ENCODE assay signal across 14 cellular contexts in the genomic region with DNA sequence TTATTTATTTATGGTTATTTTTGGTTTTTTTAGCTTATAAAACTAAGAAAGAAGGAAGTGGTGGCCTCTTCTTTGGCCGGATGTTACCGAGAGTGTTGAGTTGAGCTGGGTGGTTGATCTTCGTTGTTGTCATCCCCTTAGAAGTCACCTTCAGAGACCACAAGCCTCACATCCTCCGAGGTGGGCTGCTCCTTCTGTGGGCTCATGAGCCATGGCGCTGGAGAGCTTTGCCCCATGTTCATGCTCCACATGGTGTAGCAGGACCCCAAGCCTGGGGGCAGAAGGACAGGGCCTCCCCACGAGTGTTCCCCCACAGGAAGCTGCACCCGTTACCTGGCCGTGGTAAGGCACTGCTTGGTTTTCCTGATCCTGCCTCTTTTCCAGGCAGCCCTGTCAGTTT. TPM values are rescaled to one million over a fixed set of nuclear protein-coding genes. Genes with fewer than 3 reads are reported as not detected.
DNase-seq lines count a peak whose midpoint lies in the region; ATAC-seq and TF ChIP-seq lines count a peak whose summit lies in the region.
"Had no signal": no experiment of that assay in that cellular context is flagged by ENCODE, and none has a peak within 500 bp of the region (broad histone marks: within the 10 kb centered on the region; RNA-seq: fewer than 3 reads in every experiment).

No MANE protein-coding gene starts in this region.

- POLR2A ChIA-PET in activated naive CD8-positive, alpha-beta T cell treated with anti-CD3 and anti-CD28 coated beads, Interleukin-2, amount 10 ng/mL, durations not matched to agents 7 days and 5 days (lab: Charles Lee) = interaction anchor here (0.9 to 3.4 kb wide), 8 partner anchors 11 to 297 kb away, joined by 3 to 35 read pairs (median 6); a partner anchor contains a TSS

- peak; percentile 56 to 61 for ATAC-seq in CD4-positive, CD25-positive, alpha-beta regulatory T cell (ENCODE audit: low read depth in 2 of 2)
- ATAC-seq in GM19043 (IDR thresholded peaks at IDR 0.05; ENCODE audit: low read depth, unreplicated experiment) = peak; percentile 79
- ATAC-seq in HG03520 (IDR thresholded peaks at IDR 0.05; ENCODE audit: unreplicated experiment) = peak; percentile 46
- ATAC-seq in activated naive CD8-positive, alpha-beta T cell treated with anti-CD3 and anti-CD28 coated beads, Interleukin-2, amount 10 ng/mL, durations not matched to agents 7 days and 5 days (ENCODE audit: low read depth) = peak; percentile 98

- in situ Hi-C loops in brain microvascular endothelial cell (cut with HindIII; ENCODE audit: low pct_ligation_motif_present, low sequenced_read_pairs) = no loop called here

- H3K9me3 ChIP-seq in CD4-positive, CD25-positive, alpha-beta regulatory T cell (ENCODE audit: control insufficient read depth in 2 of 2, low read length in 2 of 2) = no peaks in the 10 kb centered on the region
- no peaks in the 10 kb centered on the region for H3K9me3 ChIP-seq in colonic mucosa

- peaks cover 19% of the 10 kb centered on the region for H3K27me3 Mint-ChIP-seq in CD4-positive, CD25-positive, alpha-beta regulatory T cell
- H3K27me3 Mint-ChIP-seq in activated naive CD8-positive, alpha-beta T cell treated with anti-CD3 and anti-CD28 coated beads, Interleukin-2, amount 10 ng/mL, durations not matched to agents 7 days and 5 days = no peaks in the 10 kb centered on the region

- intact Hi-C loops in colonic mucosa (cut with DNase I) = no loop called here

- H3K36me3 Mint-ChIP-seq in CD4-positive, CD25-positive, alpha-beta regulatory T cell = no peaks in the 10 kb centered on the region
- peaks cover 40% of the 10 kb centered on the region for H3K36me3 Mint-ChIP-seq in activated naive CD8-positive, alpha-beta T cell treated with anti-CD3 and anti-CD28 coated beads, Interleukin-2, amount 10 ng/mL, durations not matched to agents 7 days and 5 days

- H3K27ac ChIP-seq in CD4-positive, CD25-positive, alpha-beta regulatory T cell (ENCODE audit: insufficient read depth, low read length, poor library complexity, severe bottlenecking) = no peak overlapping the region
- no peak overlapping the region for H3K27ac ChIP-seq in colonic mucosa
- H3K27ac ChIP-seq in brain microvascular endothelial cell = no peak overlapping the region

- peaks cover 4% of the 10 kb centered on the region for H3K27me3 ChIP-seq in CD4-positive, CD25-positive, alpha-beta regulatory T cell (ENCODE audit: control insufficient read depth, insufficient read depth, low read length)
- H3K27me3 ChIP-seq in colonic mucosa (no peaks in the 10 kb centered on the region), brain microvascular endothelial cell (replicated peaks) (no peaks in the 10 kb centered on the region)

- H3K4me1 ChIP-seq in CD4-positive, CD25-positive, alpha-beta regulatory T cell (ENCODE audit: control insufficient read depth, insufficient read depth, low read length, poor library complexity, severe bottlenecking) = no peaks in the 10 kb centered on the region
- no peaks in the 10 kb centered on the region for H3K4me1 ChIP-seq in colonic mucosa

- no peak overlapping the region for H3K4me3 ChIP-seq in CD4-positive, CD25-positive, alpha-beta regulatory T cell (ENCODE audit: low read depth, low read length)
- no peak overlapping the region for H3K4me3 ChIP-seq in colonic mucosa
- no peak overlapping the region for H3K4me3 ChIP-seq in brain microvascular endothelial cell (ENCODE audit: low read depth, low read length)

- TF ChIP-seq CTCF in colonic mucosa (IDR thresholded peaks at IDR 0.05) = no peak
- TF ChIP-seq CTCF in brain microvascular endothelial cell (IDR thresholded peaks at IDR 0.05; ENCODE audit: low read depth, low read length, missing control alignments) = no peak

- H3K27ac Mint-ChIP-seq in CD4-positive, CD25-positive, alpha-beta regulatory T cell = no peak overlapping the region
- H3K27ac Mint-ChIP-seq in activated naive CD8-positive, alpha-beta T cell treated with anti-CD3 and anti-CD28 coated beads, Interleukin-2, amount 10 ng/mL, durations not matched to agents 7 days and 5 days = peak overlapping the region; percentile 91

- H3K4me3 Mint-ChIP-seq in CD4-positive, CD25-positive, alpha-beta regulatory T cell = peak overlapping the region in 1 of 4 donors; percentile 13
- H3K4me3 Mint-ChIP-seq in activated naive CD8-positive, alpha-beta T cell treated with anti-CD3 and anti-CD28 coated beads, Interleukin-2, amount 10 ng/mL, durations not matched to agents 7 days and 5 days = peak overlapping the region; percentile 67

- H3K4me1 Mint-ChIP-seq in CD4-positive, CD25-positive, alpha-beta regulatory T cell = peaks cover 0 to 8% (median 4%) of the 10 kb centered on the region in 4 donors
- H3K4me1 Mint-ChIP-seq in activated naive CD8-positive, alpha-beta T cell treated with anti-CD3 and anti-CD28 coated beads, Interleukin-2, amount 10 ng/mL, durations not matched to agents 7 days and 5 days = peaks cover 59% of the 10 kb centered on the region

- H3K36me3 ChIP-seq in CD4-positive, CD25-positive, alpha-beta regulatory T cell (ENCODE audit: control insufficient read depth, insufficient read depth, low read length) = no peaks in the 10 kb centered on the region
- H3K36me3 ChIP-seq in colonic mucosa (no peaks in the 10 kb centered on the region), brain microvascular endothelial cell (replicated peaks) (no peaks in the 10 kb centered on the region)

- peaks cover 3 to 10% (median 5%) of the 10 kb centered on the region in 7 donors for H3K9me3 Mint-ChIP-seq in CD4-positive, CD25-positive, alpha-beta regulatory T cell
- H3K9me3 Mint-ChIP-seq in activated naive CD8-positive, alpha-beta T cell treated with anti-CD3 and anti-CD28 coated beads, Interleukin-2, amount 10 ng/mL, durations not matched to agents 7 days and 5 days = peaks cover 18% of the 10 kb centered on the region

- DNase-seq in CD4-positive, CD25-positive, alpha-beta regulatory T cell = peak in 1 of 3 donors; percentile 61
- peak; percentile 71 for DNase-seq in activated naive CD8-positive, alpha-beta T cell treated with anti-CD3 and anti-CD28 coated beads, Interleukin-2, amount 10 ng/mL, durations not matched to agents 7 days and 5 days
- DNase-seq in NCI-H82 treated with DMSO at 0.1 percent for 48 hours (lab: John Stamatoyannopoulos, UW; ENCODE audit: unreplicated experiment) (no peak), colonic mucosa (no peak), brain microvascular endothelial cell (no peak), anterior cingulate cortex (lab: John Stamatoyannopoulos, UW) (no peak)
- DNase-seq: AML-193; HCEC 1CT; stimulated activated CD4-positive, alpha-beta T cell treated with anti-CD3 and anti-CD28 coated beads, Interleukin-2, amount 100 ng/mL, for 48 hours; T-helper 9 cell had no signal

- no peak overlapping the region for H3K9ac ChIP-seq in colonic mucosa (ENCODE audit: low read depth in 2 of 2, low read length in 2 of 2)

RNA-seq across cellular contexts. Expression of a gene that starts 23.4 kb away (rescaled TPM):
- 0.64 TPM for total RNA-seq in CD4-positive, CD25-positive, alpha-beta regulatory T cell
- polyA plus RNA-seq in CD4-positive, CD25-positive, alpha-beta regulatory T cell = not detected
- 1 to 10 TPM; 2.9 to 3.5 TPM for total RNA-seq in activated naive CD8-positive, alpha-beta T cell treated with anti-CD3 and anti-CD28 coated beads, Interleukin-2, amount 10 ng/mL, durations not matched to agents 7 days and 5 days
- 1 to 10 TPM in 1 of 2 donors, under 1 TPM in 1; 0.72 to 1.0 TPM for total RNA-seq in colonic mucosa
- total RNA-seq: G401, MCF 10A had no signal

Comparison
In these comparisons a context has a peak if more than half of its experiments do, and no peak if none do; other contexts are left out.
1. ATAC-seq: peak in every context shown above with its lines; median percentile 98 in activated naive CD8-positive, alpha-beta T cell treated with anti-CD3 and anti-CD28 coated beads, Interleukin-2, amount 10 ng/mL, durations not matched to agents 7 days and 5 days; 79 in GM19043; 58 in CD4-positive, CD25-positive, alpha-beta regulatory T cell; 46 in HG03520.